In genomic region chr7:122675011-122675410, GRCh38 we compare ENCODE assay signal across 22 cellular contexts. TPM values are rescaled to one million over a fixed set of nuclear protein-coding genes. Genes with fewer than 3 reads are reported as not detected.
A peak's percentile ranks its signal among the peaks of the same experiment; 100 is the strongest.
DNase-seq lines count a peak whose midpoint lies in the region; ATAC-seq, FAIRE-seq and TF ChIP-seq lines count a peak whose summit lies in the region.
"Had no signal": no experiment of that assay in that cellular context is flagged by ENCODE, and none has a peak within 500 bp of the region (broad histone marks: within the 10 kb centered on the region; RNA-seq: fewer than 3 reads in every experiment).

No MANE protein-coding gene starts in this region.

- no peak overlapping the region for H2BK5ac ChIP-seq in mesenchymal stem cell (ENCODE audit: low read depth, low read length, poor library complexity, severe bottlenecking)

- POLR2A ChIA-PET in PC-3 (lab: Charles Lee; ENCODE audit: unreplicated experiment): no interaction called here
- POLR2A ChIA-PET in CD8-positive, alpha-beta memory T cell (lab: Charles Lee): no interaction called here

- intact Hi-C loops in PC-3 (cut with micrococcal nuclease): loop anchor here (10.0 kb wide), 1 partner anchor 210 kb away; the partner anchor contains the start of gene CADPS2

- no peak overlapping the region for H3K9ac ChIP-seq in PC-3 (ENCODE audit: low read length)
- H3K9ac ChIP-seq in mesenchymal stem cell (ENCODE audit: low read length): peak overlapping the region; percentile 79
- H3K9ac ChIP-seq: KMS-11 had no signal

- no peaks in the 10 kb centered on the region for H3K79me1 ChIP-seq in mesenchymal stem cell (replicated peaks; ENCODE audit: low read length, poor library complexity, severe bottlenecking)

- ATAC-seq in PC-3: peak; percentile 76
- ATAC-seq: activated CD8-positive, alpha-beta T cell treated with anti-CD3 and anti-CD28 coated beads, Interleukin-2, amount 10 ng/mL, durations not matched to agents 7 days and 5 days; activated T-cell treated with anti-CD3 and anti-CD28 coated beads, Interleukin-2, amount 50 U/mL, for 4 hours; effector memory CD8-positive, alpha-beta T cell; natural killer cell had no signal

- H2BK12ac ChIP-seq in mesenchymal stem cell (ENCODE audit: low read length in 2 of 2): no peak overlapping the region

- no peak for FAIRE-seq in HTR-8/SVneo (lab: Jason Lieb, UNC)
- FAIRE-seq: keratinocyte had no signal

- H3K79me2 ChIP-seq in ACC112 (ENCODE audit: control insufficient read depth, insufficient read depth, low read length, unreplicated experiment) (no peaks in the 10 kb centered on the region), PC-3 (ENCODE audit: low read length) (no peaks in the 10 kb centered on the region)

- H3K4me2 ChIP-seq in PC-3 (ENCODE audit: low read length): peak overlapping the region; percentile 62
- H3K4me2 ChIP-seq in mesenchymal stem cell (ENCODE audit: low read length, poor library complexity, severe bottlenecking): no peak overlapping the region
- H3K4me2 ChIP-seq: KMS-11 had no signal

- peak overlapping the region; percentile 2 for H3K27ac Mint-ChIP-seq in chondrocyte (ENCODE audit: unreplicated experiment)
- H3K27ac Mint-ChIP-seq in CD8-positive, alpha-beta memory T cell: no peak overlapping the region
- H3K27ac Mint-ChIP-seq: activated CD8-positive, alpha-beta T cell treated with anti-CD3 and anti-CD28 coated beads, Interleukin-2, amount 10 ng/mL, durations not matched to agents 7 days and 5 days; activated naive CD4-positive, alpha-beta T cell treated with anti-CD3 and anti-CD28 coated beads, Interleukin-2, amount 50 U/mL, for 24 hours; effector memory CD8-positive, alpha-beta T cell; natural killer cell; progenitor cell of endocrine pancreas had no signal

- H3K4me1 ChIP-seq in ACC112 (ENCODE audit: control insufficient read depth, insufficient read depth, low read length, unreplicated experiment) (peaks cover 4% of the 10 kb centered on the region), PC-3 (ENCODE audit: insufficient read depth, low read length) (peaks cover 8% of the 10 kb centered on the region; the same call in 1 of the 2 replicates), mesenchymal stem cell (ENCODE audit: control insufficient read depth, insufficient read depth, low read depth, low read length) (peaks cover 1% of the 10 kb centered on the region)
- H3K4me1 ChIP-seq in CD8-positive, alpha-beta memory T cell (ENCODE audit: insufficient read depth, low read length): no peaks in the 10 kb centered on the region
- H3K4me1 ChIP-seq: testis had no signal

- no peak overlapping the region for H3K14ac ChIP-seq in mesenchymal stem cell (ENCODE audit: low read length in 2 of 2)

- DNase-seq in PC-3: peak; percentile 54
- no peak for DNase-seq in chondrocyte (ENCODE audit: low spot score)
- no peak for DNase-seq in mesenchymal stem cell
- DNase-seq in central memory CD4-positive, alpha-beta T cell: no peak
- DNase-seq in OCI-M2 (lab: John Stamatoyannopoulos, UW; ENCODE audit: unreplicated experiment): no peak
- DNase-seq in HTR-8/SVneo (ENCODE audit: insufficient read length, low spot score): no peak
- no peak for DNase-seq in CD8-positive, alpha-beta memory T cell
- DNase-seq: ACHN; activated CD4-positive, CD25-positive, alpha-beta regulatory T cell; activated CD8-positive, alpha-beta T cell treated with anti-CD3 and anti-CD28 coated beads, Interleukin-2, amount 10 ng/mL, durations not matched to agents 7 days and 5 days; activated T-cell treated with anti-CD3 and anti-CD28 coated beads, Interleukin-2, amount 50 U/mL, for 4 hours; CD4-positive, alpha-beta memory T cell; effector memory CD8-positive, alpha-beta T cell; natural killer cell; stimulated activated CD4-positive, alpha-beta T cell treated with anti-CD3 and anti-CD28 coated beads, Interleukin-12 subunit alpha, Interleukin-12 subunit beta, amount 100 ng/mL, for 4 hours; testis had no signal

- H4K91ac ChIP-seq in mesenchymal stem cell (ENCODE audit: low read length): no peak overlapping the region

- no peak overlapping the region for H2BK15ac ChIP-seq in mesenchymal stem cell (ENCODE audit: low read depth, poor library complexity, severe bottlenecking)

- no peak overlapping the region for H3K18ac ChIP-seq in mesenchymal stem cell (ENCODE audit: low read depth in 1 of 2, low read length in 2 of 2)

- no peak overlapping the region for H4K8ac ChIP-seq in mesenchymal stem cell (ENCODE audit: low read length)

- peaks cover 8% of the 10 kb centered on the region for H3K4me1 Mint-ChIP-seq in chondrocyte (ENCODE audit: low read depth)
- no peaks in the 10 kb centered on the region for H3K4me1 Mint-ChIP-seq in CD8-positive, alpha-beta memory T cell
- H3K4me1 Mint-ChIP-seq: activated naive CD4-positive, alpha-beta T cell treated with anti-CD3 and anti-CD28 coated beads, Interleukin-2, amount 50 U/mL, for 24 hours; CD4-positive, alpha-beta memory T cell; natural killer cell had no signal

- no peaks in the 10 kb centered on the region for H3K9me2 ChIP-seq in PC-3 (replicated peaks; ENCODE audit: low read length)

- H2AK5ac ChIP-seq in mesenchymal stem cell (ENCODE audit: low read length, severe bottlenecking): no peak overlapping the region

- peak overlapping the region; percentile 38 for H3K4me3 ChIP-seq in ACC112 (ENCODE audit: low read depth, low read length)
- H3K4me3 ChIP-seq in PC-3 (ENCODE audit: low read length): peak overlapping the region; percentile 31; the same call in 1 of the 2 replicates
- H3K4me3 ChIP-seq in mesenchymal stem cell (ENCODE audit: insufficient read depth in 1 of 2, low read depth in 1 of 2, low read length in 2 of 2): peak overlapping the region in 1 of 2 experiments; percentile 63
- H3K4me3 ChIP-seq in CD8-positive, alpha-beta memory T cell (ENCODE audit: low read length): no peak overlapping the region
- H3K4me3 ChIP-seq: testis had no signal

- no peaks in the 10 kb centered on the region for H3K27me3 ChIP-seq in ACC112 (ENCODE audit: insufficient read depth, low read length)
- H3K27me3 ChIP-seq in PC-3 (ENCODE audit: low read length): no peaks in the 10 kb centered on the region
- H3K27me3 ChIP-seq in mesenchymal stem cell (ENCODE audit: control insufficient read depth in 1 of 2, insufficient read depth in 1 of 2, low read length in 2 of 2): no peaks in the 10 kb centered on the region
- no peaks in the 10 kb centered on the region for H3K27me3 ChIP-seq in CD8-positive, alpha-beta memory T cell (ENCODE audit: insufficient read depth, low read length, poor library complexity, severe bottlenecking)
- H3K27me3 ChIP-seq: testis had no signal

- no peaks in the 10 kb centered on the region for H3K36me3 Mint-ChIP-seq in chondrocyte (ENCODE audit: low read depth)
- H3K36me3 Mint-ChIP-seq in CD8-positive, alpha-beta memory T cell: no peaks in the 10 kb centered on the region
- H3K36me3 Mint-ChIP-seq: activated naive CD4-positive, alpha-beta T cell treated with anti-CD3 and anti-CD28 coated beads, Interleukin-2, amount 50 U/mL, for 24 hours; CD4-positive, alpha-beta memory T cell; natural killer cell had no signal

- WGBS in mesenchymal stem cell: 92% methylated on average over 7 of the region's 7 CpGs

- no peak overlapping the region for H3K4ac ChIP-seq in mesenchymal stem cell (ENCODE audit: low read depth in 1 of 2, low read length in 2 of 2)

- no peaks in the 10 kb centered on the region for H3F3A ChIP-seq in PC-3 (ENCODE audit: low read length, unreplicated experiment)

- H3K27ac ChIP-seq in ACC112 (ENCODE audit: low read depth, low read length) (peak overlapping the region; percentile 40), PC-3 (ENCODE audit: low read length) (peak overlapping the region; percentile 23; the same call in 1 of the 2 replicates), mesenchymal stem cell (ENCODE audit: low read length, poor library complexity, severe bottlenecking) (no peak overlapping the region)
- no peak overlapping the region for H3K27ac ChIP-seq in CD8-positive, alpha-beta memory T cell (ENCODE audit: low read depth, low read length)
- H3K27ac ChIP-seq: KMS-11, testis had no signal

- peaks cover 6% of the 10 kb centered on the region for H3K9me3 Mint-ChIP-seq in chondrocyte (ENCODE audit: low read depth)
- H3K9me3 Mint-ChIP-seq in CD8-positive, alpha-beta memory T cell: peaks cover 5 to 18% (median 7%) of the 10 kb centered on the region in 5 donors
- H3K9me3 Mint-ChIP-seq: activated naive CD4-positive, alpha-beta T cell treated with anti-CD3 and anti-CD28 coated beads, Interleukin-2, amount 50 U/mL, for 24 hours had no signal

- no peaks in the 10 kb centered on the region for H4K20me1 ChIP-seq in PC-3 (ENCODE audit: low read length)

- H2BK120ac ChIP-seq in mesenchymal stem cell (ENCODE audit: low read depth, low read length): no peak overlapping the region

- H3K27me3 Mint-ChIP-seq in chondrocyte (ENCODE audit: low read depth): peaks cover 3% of the 10 kb centered on the region
- no peaks in the 10 kb centered on the region for H3K27me3 Mint-ChIP-seq in CD8-positive, alpha-beta memory T cell
- H3K27me3 Mint-ChIP-seq: activated naive CD4-positive, alpha-beta T cell treated with anti-CD3 and anti-CD28 coated beads, Interleukin-2, amount 50 U/mL, for 24 hours; CD4-positive, alpha-beta memory T cell; effector memory CD8-positive, alpha-beta T cell; progenitor cell of endocrine pancreas had no signal

- no peak overlapping the region for H3K23ac ChIP-seq in mesenchymal stem cell (ENCODE audit: low read length in 2 of 2)

- CTCF ChIA-PET in PC-3 (lab: Charles Lee): no interaction called here
- CTCF ChIA-PET in CD8-positive, alpha-beta memory T cell (lab: Charles Lee): no interaction called here

- peak overlapping the region; percentile 3 for H2AFZ ChIP-seq in ACC112 (ENCODE audit: low read length, unreplicated experiment)
- peak overlapping the region; percentile 43; the same call in 1 of the 2 replicates for H2AFZ ChIP-seq in PC-3 (ENCODE audit: low read length)
- H2AFZ ChIP-seq in mesenchymal stem cell (ENCODE audit: low read depth, low read length): no peak overlapping the region

- no peaks in the 10 kb centered on the region for H3K36me3 ChIP-seq in ACC112 (ENCODE audit: insufficient read depth, low read length)
- no peaks in the 10 kb centered on the region for H3K36me3 ChIP-seq in PC-3 (ENCODE audit: low read depth, low read length)
- H3K36me3 ChIP-seq in mesenchymal stem cell (ENCODE audit: control insufficient read depth in 1 of 2, insufficient read depth in 2 of 2, low read depth in 1 of 2, low read length in 2 of 2): no peaks in the 10 kb centered on the region
- H3K36me3 ChIP-seq in CD8-positive, alpha-beta memory T cell (ENCODE audit: insufficient read depth, low read length): no peaks in the 10 kb centered on the region

- H3K9me3 ChIP-seq in PC-3 (ENCODE audit: low read length) (no peaks in the 10 kb centered on the region), mesenchymal stem cell (ENCODE audit: control insufficient read depth, low read length) (no peaks in the 10 kb centered on the region)
- H3K9me3 ChIP-seq in CD8-positive, alpha-beta memory T cell (ENCODE audit: low read length): no peaks in the 10 kb centered on the region
- H3K9me3 ChIP-seq: testis had no signal

- H3K4me3 Mint-ChIP-seq in chondrocyte (ENCODE audit: unreplicated experiment): no peak overlapping the region
- H3K4me3 Mint-ChIP-seq in CD8-positive, alpha-beta memory T cell: no peak overlapping the region
- H3K4me3 Mint-ChIP-seq: activated CD8-positive, alpha-beta T cell treated with anti-CD3 and anti-CD28 coated beads, Interleukin-2, amount 10 ng/mL, durations not matched to agents 7 days and 5 days; activated naive CD4-positive, alpha-beta T cell treated with anti-CD3 and anti-CD28 coated beads, Interleukin-2, amount 50 U/mL, for 24 hours; activated T-cell treated with anti-CD3 and anti-CD28 coated beads, Interleukin-2, amount 50 U/mL, for 4 hours; CD4-positive, alpha-beta memory T cell; effector memory CD8-positive, alpha-beta T cell; natural killer cell had no signal

- TF ChIP-seq CTCF in PC-3 (conservative IDR thresholded peaks at IDR 0.05; ENCODE audit: low read depth, low read length) (no peak), chondrocyte (IDR thresholded peaks at IDR 0.05) (no peak)

- BruUV-seq in PC-3 (replicated peaks; lab: Mats Ljungman, UMichigan): no TSS peak

RNA-seq across cellular contexts. Expression of gene RNF133, which starts 23.9 kb away (rescaled TPM):
- total RNA-seq in PC-3 (2014; rRNA removed) (0.26 and 0.69 TPM in 2 replicates), chondrocyte (not detected in 3 replicates)
- polyA plus RNA-seq in mesenchymal stem cell (2013, experiment 1 of 2): not detected
- not detected for polyA plus RNA-seq in mesenchymal stem cell (2013, experiment 2 of 2)
- not detected for total RNA-seq in CD8-positive, alpha-beta memory T cell
- polyA plus RNA-seq in CD8-positive, alpha-beta memory T cell: not detected
- total RNA-seq: activated CD8-positive, alpha-beta T cell treated with anti-CD3 and anti-CD28 coated beads, Interleukin-2, amount 10 ng/mL, durations not matched to agents 7 days and 5 days; activated T-cell treated with anti-CD3 and anti-CD28 coated beads, Interleukin-2, amount 50 U/mL, for 4 hours; CD4-positive, alpha-beta memory T cell; natural killer cell; progenitor cell of endocrine pancreas; T-helper 2 cell treated with Interferon-gamma antibody and Interleukin-4, amounts not matched to agents 100 ng/mL and 5 ng/mL, for 36 hours had no signal
- polyA plus RNA-seq: CD4-positive, alpha-beta memory T cell; keratinocyte had no signal

RNA-seq across cellular contexts. Expression of gene RNF148, which starts 27.7 kb away (rescaled TPM):
- 0.52 and 2.0 TPM in 2 replicates for total RNA-seq in PC-3 (2014; rRNA removed)
- total RNA-seq in chondrocyte: not detected in 3 replicates
- 0.14 TPM for polyA plus RNA-seq in mesenchymal stem cell (2013, experiment 1 of 2)
- polyA plus RNA-seq in mesenchymal stem cell (2013, experiment 2 of 2): 0.14 TPM
- not detected for total RNA-seq in CD8-positive, alpha-beta memory T cell
- not detected for polyA plus RNA-seq in CD8-positive, alpha-beta memory T cell
- total RNA-seq: activated CD8-positive, alpha-beta T cell treated with anti-CD3 and anti-CD28 coated beads, Interleukin-2, amount 10 ng/mL, durations not matched to agents 7 days and 5 days; activated T-cell treated with anti-CD3 and anti-CD28 coated beads, Interleukin-2, amount 50 U/mL, for 4 hours; CD4-positive, alpha-beta memory T cell; natural killer cell; T-helper 2 cell treated with Interferon-gamma antibody and Interleukin-4, amounts not matched to agents 100 ng/mL and 5 ng/mL, for 36 hours had no signal
- polyA plus RNA-seq: CD4-positive, alpha-beta memory T cell; keratinocyte had no signal

Comparison
In these comparisons a context has a peak if more than half of its experiments do, and no peak if none do; other contexts are left out.
1. H3K27ac ChIP-seq: peak in ACC112 (single experiment) and PC-3 (single experiment); none in mesenchymal stem cell (single experiment) and CD8-positive, alpha-beta memory T cell (single experiment).